7 cellular contexts compared by ENCODE assay signal in the genomic region with DNA sequence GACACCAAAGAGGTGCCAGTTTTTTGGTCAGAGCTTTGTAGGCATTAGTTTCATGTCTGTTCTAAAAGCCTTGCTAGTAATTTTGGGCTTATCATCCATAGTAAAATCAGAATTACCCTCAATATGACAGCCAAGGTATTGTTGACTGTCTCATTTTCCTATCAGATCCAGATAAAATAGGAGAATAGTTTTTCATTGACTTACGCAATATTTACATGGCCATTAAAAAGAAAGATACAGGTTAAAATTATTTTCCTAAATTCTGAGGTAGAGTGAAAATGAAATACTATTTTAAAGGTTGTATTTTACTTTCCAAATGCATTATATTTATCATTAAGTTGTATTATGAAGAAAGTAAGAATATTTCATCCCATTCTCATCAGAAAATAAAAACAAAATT.
"Had no signal": no experiment of that assay in that cellular context is flagged by ENCODE, and none has a peak within 500 bp of the region (broad histone marks: within the 10 kb centered on the region; RNA-seq: fewer than 3 reads in every experiment).

No MANE protein-coding gene starts in this region.

- H3K4me1 ChIP-seq: HAP-1 had no signal

- ATAC-seq: GM23338, HCT116 had no signal

- H3K4me3 ChIP-seq: GM23338, HAP-1 had no signal

- H3K36me3 ChIP-seq: HAP-1 had no signal

- H2AFZ ChIP-seq: GM23338 had no signal

- H3K27ac ChIP-seq: HL-60 had no signal

- DNase-seq: H7, HFFc6, KBM-7 had no signal

- H3K4me2 ChIP-seq: GM23338 had no signal

- H3K9me3 ChIP-seq: HAP-1 had no signal
